Comparison of ENCODE assay signal across 8 cellular contexts in the genomic region with DNA sequence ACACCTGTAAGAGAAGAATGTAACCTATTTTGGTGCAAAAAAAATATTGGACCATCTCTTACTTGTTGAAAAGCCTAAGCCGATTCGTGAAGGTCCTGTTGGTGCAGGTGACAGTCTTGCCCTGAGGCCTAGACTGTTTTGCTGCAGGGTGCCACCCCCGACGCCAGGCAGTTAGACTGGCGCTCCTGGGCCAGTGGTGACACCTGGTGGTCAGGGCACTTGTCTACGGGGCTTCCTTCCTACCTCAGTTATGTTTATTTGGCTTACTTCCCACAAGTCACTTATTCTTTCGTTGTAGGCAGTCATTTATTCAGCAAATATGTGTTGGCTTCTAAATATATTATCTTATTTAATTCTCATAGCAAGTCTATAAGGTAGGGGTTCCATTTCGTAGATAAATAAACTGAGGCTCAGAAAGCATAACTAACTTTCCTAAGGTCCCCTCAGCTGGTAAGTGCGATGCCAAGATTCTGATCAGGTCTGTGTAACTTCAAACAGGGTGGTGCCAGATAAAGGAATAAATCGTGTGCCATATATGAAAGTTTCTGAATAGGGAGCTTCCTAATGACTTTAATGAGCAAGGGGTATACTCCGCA. TPM values are rescaled to one million over a fixed set of nuclear protein-coding genes. Genes with fewer than 3 reads are reported as not detected.
DNase-seq lines count a peak whose midpoint lies in the region; ATAC-seq and TF ChIP-seq lines count a peak whose summit lies in the region.

No MANE protein-coding gene starts in this region.

- DNase-seq in GM19238 (ENCODE audit: insufficient read length, low spot score) (peak; percentile 63), NCI-H82 treated with DMSO at 0.1 percent for 48 hours (lab: John Stamatoyannopoulos, UW; ENCODE audit: unreplicated experiment) (peak; percentile 65), endodermal cell (peak; percentile 94), tibial nerve (ENCODE audit: low spot score in 2 of 2) (peak in 1 of 2 donors; percentile 37)
- DNase-seq in activated CD8-positive, alpha-beta T cell treated with anti-CD3 and anti-CD28 coated beads, Interleukin-2, amount 10 ng/mL, durations not matched to agents 7 days and 5 days, result peak; percentile 92

- no peak overlapping the region for H3K27ac Mint-ChIP-seq in activated CD8-positive, alpha-beta T cell treated with anti-CD3 and anti-CD28 coated beads, Interleukin-2, amount 10 ng/mL, durations not matched to agents 7 days and 5 days
- H3K27ac Mint-ChIP-seq in endodermal cell, result no peak overlapping the region

- no peak overlapping the region for H3K9ac ChIP-seq in endodermal cell (ENCODE audit: extremely low read depth, low read length, poor library complexity, severe bottlenecking)

- H3K4me1 ChIP-seq in endodermal cell (ENCODE audit: control insufficient read depth, insufficient read depth, low read length), result no peaks in the 10 kb centered on the region
- H3K4me1 ChIP-seq in neutrophil (ENCODE audit: control insufficient read depth in 1 of 2, insufficient read depth in 1 of 2, low read depth in 1 of 2, low read length in 1 of 2), result peaks cover 22 to 27% of the 10 kb centered on the region in 2 experiments
- peaks cover 0 to 51% (median 10%) of the 10 kb centered on the region in 4 donors for H3K4me1 ChIP-seq in tibial nerve

- H3K27me3 ChIP-seq in endodermal cell (ENCODE audit: control insufficient read depth, insufficient read depth, low read length, poor library complexity, severe bottlenecking) (no peaks in the 10 kb centered on the region), neutrophil (no peaks in the 10 kb centered on the region), tibial nerve (no peaks in the 10 kb centered on the region)

- WGBS in endodermal cell (ENCODE audit: insufficient coverage in 1 of 2, insufficient read length in 1 of 2), 2 experiments, result 49 to 56% methylated on average over 9 to 10 of the region's 11 CpGs
- WGBS in tibial nerve, 2 donors, result 59 to 66% methylated on average over 11 of the region's 11 CpGs

- H3K9me3 ChIP-seq in endodermal cell (ENCODE audit: control insufficient read depth, low read length) (no peaks in the 10 kb centered on the region), neutrophil (no peaks in the 10 kb centered on the region), tibial nerve (no peaks in the 10 kb centered on the region)

- H3K9me3 Mint-ChIP-seq in activated CD8-positive, alpha-beta T cell treated with anti-CD3 and anti-CD28 coated beads, Interleukin-2, amount 10 ng/mL, durations not matched to agents 7 days and 5 days (ENCODE audit: insufficient read depth), result no peaks in the 10 kb centered on the region
- no peaks in the 10 kb centered on the region for H3K9me3 Mint-ChIP-seq in endodermal cell

- H3K4me3 ChIP-seq in endodermal cell (ENCODE audit: low read length) (peak overlapping the region; percentile 88), neutrophil (ENCODE audit: low read depth in 1 of 2, low read length in 1 of 2) (no peak overlapping the region), tibial nerve (peak overlapping the region in 2 of 4 donors; percentile 7 to 70)

- TF ChIP-seq CTCF in C4-2B (conservative IDR thresholded peaks at IDR 0.05) (peak; percentile 98), endodermal cell (conservative IDR thresholded peaks at IDR 0.05) (peak; percentile 96), neutrophil (IDR thresholded peaks at IDR 0.05) (peak; percentile 66), tibial nerve (IDR thresholded peaks at IDR 0.05) (peak; percentile 35 to 76 (median 40))

- H3K27ac ChIP-seq in C4-2B (no peak overlapping the region), endodermal cell (ENCODE audit: low read depth, low read length) (no peak overlapping the region), neutrophil (no peak overlapping the region), tibial nerve (peak overlapping the region in 1 of 4 donors; percentile 87)

- no peaks in the 10 kb centered on the region for H3K36me3 Mint-ChIP-seq in activated CD8-positive, alpha-beta T cell treated with anti-CD3 and anti-CD28 coated beads, Interleukin-2, amount 10 ng/mL, durations not matched to agents 7 days and 5 days (ENCODE audit: low read depth)
- no peaks in the 10 kb centered on the region for H3K36me3 Mint-ChIP-seq in endodermal cell (ENCODE audit: low read depth)

- H3K4me3 Mint-ChIP-seq in activated CD8-positive, alpha-beta T cell treated with anti-CD3 and anti-CD28 coated beads, Interleukin-2, amount 10 ng/mL, durations not matched to agents 7 days and 5 days, result peak overlapping the region; percentile 97
- H3K4me3 Mint-ChIP-seq in endodermal cell, result no peak overlapping the region

- ATAC-seq in HG03378 (IDR thresholded peaks at IDR 0.05; ENCODE audit: unreplicated experiment), result peak; percentile 45
- peak; percentile 73 for ATAC-seq in activated CD8-positive, alpha-beta T cell treated with anti-CD3 and anti-CD28 coated beads, Interleukin-2, amount 10 ng/mL, durations not matched to agents 7 days and 5 days

- no peak for TF ChIP-seq EP300 in tibial nerve (IDR thresholded peaks at IDR 0.05)

- no peaks in the 10 kb centered on the region for H3K27me3 Mint-ChIP-seq in activated CD8-positive, alpha-beta T cell treated with anti-CD3 and anti-CD28 coated beads, Interleukin-2, amount 10 ng/mL, durations not matched to agents 7 days and 5 days (ENCODE audit: low read depth)
- H3K27me3 Mint-ChIP-seq in endodermal cell (ENCODE audit: insufficient read depth), result no peaks in the 10 kb centered on the region

- no peaks in the 10 kb centered on the region for H3K36me3 ChIP-seq in endodermal cell (ENCODE audit: control insufficient read depth, insufficient read depth, low read length)
- no peaks in the 10 kb centered on the region for H3K36me3 ChIP-seq in neutrophil
- no peaks in the 10 kb centered on the region for H3K36me3 ChIP-seq in tibial nerve

- CTCF ChIA-PET in activated CD8-positive, alpha-beta T cell treated with anti-CD3 and anti-CD28 coated beads, Interleukin-2, amount 10 ng/mL, durations not matched to agents 7 days and 5 days (lab: Charles Lee), result interaction anchor here (0.6 to 7.1 kb wide), 33 partner anchors 8 to 778 kb away, joined by 3 to 160 read pairs (median 7); partner anchors contain the start of genes HENMT1, PRPF38B and SLC25A24

- no peak for TF ChIP-seq POLR2A in tibial nerve (IDR thresholded peaks at IDR 0.05)

- POLR2A ChIA-PET in activated CD8-positive, alpha-beta T cell treated with anti-CD3 and anti-CD28 coated beads, Interleukin-2, amount 10 ng/mL, durations not matched to agents 7 days and 5 days (lab: Charles Lee), result interaction anchor here (0.9 to 3.6 kb wide), 9 partner anchors 29 to 130 kb away, joined by 3 to 27 read pairs (median 11); partner anchors contain the start of genes HENMT1 and PRPF38B

- peaks cover 33% of the 10 kb centered on the region for H3K4me1 Mint-ChIP-seq in activated CD8-positive, alpha-beta T cell treated with anti-CD3 and anti-CD28 coated beads, Interleukin-2, amount 10 ng/mL, durations not matched to agents 7 days and 5 days (ENCODE audit: low read depth)
- peaks cover 10% of the 10 kb centered on the region for H3K4me1 Mint-ChIP-seq in endodermal cell

RNA-seq across cellular contexts. Expression of gene EEIG2, which starts 1.9 kb away (rescaled TPM):
- 10 to 100 TPM; 18.1 to 18.9 TPM for total RNA-seq in activated CD8-positive, alpha-beta T cell treated with anti-CD3 and anti-CD28 coated beads, Interleukin-2, amount 10 ng/mL, durations not matched to agents 7 days and 5 days
- total RNA-seq in endodermal cell, result 10 to 100 TPM; 10.2 to 12.9 TPM
- 11.8 TPM for polyA plus RNA-seq in endodermal cell (2013, experiment 1 of 2)
- 13.5 TPM for polyA plus RNA-seq in endodermal cell (2013, experiment 2 of 2)
- 10 to 100 TPM; 14.1 to 20.5 (median 18.1) TPM for total RNA-seq in tibial nerve

Comparison
In these comparisons a context has a peak if more than half of its experiments do, and no peak if none do; other contexts are left out.
1. CTCF ChIP-seq: peak in every context shown above with its lines; median percentile 98 in C4-2B; 96 in endodermal cell; 66 in neutrophil; 40 in tibial nerve.